Comparison of ENCODE assay signal across 20 cellular contexts in genomic region chr2:225494100-225494459, GRCh38.
DNase-seq lines count a peak whose midpoint lies in the region; ATAC-seq, FAIRE-seq and TF ChIP-seq lines count a peak whose summit lies in the region.
"Had no signal": no experiment of that assay in that cellular context is flagged by ENCODE, and none has a peak within 500 bp of the region (broad histone marks: within the 10 kb centered on the region; RNA-seq: fewer than 3 reads in every experiment).

No MANE protein-coding gene starts in this region.

- peak; percentile 61 for FAIRE-seq in GM12891 (lab: Jason Lieb, UNC)

- H3K4me3 ChIP-seq in retinal pigment epithelial cell (ENCODE audit: low read length), result no peak overlapping the region
- no peak overlapping the region for H3K4me3 ChIP-seq in Peyer's patch
- H3K4me3 ChIP-seq: smooth muscle cell had no signal

- no peaks in the 10 kb centered on the region for H3K9me3 ChIP-seq in Peyer's patch

- H3K4me1 ChIP-seq in Peyer's patch, result no peaks in the 10 kb centered on the region

- H3K36me3 ChIP-seq in Peyer's patch, result no peaks in the 10 kb centered on the region

- peak; percentile 92 for ATAC-seq in esophagus mucosa
- ATAC-seq: activated T-cell treated with anti-CD3 and anti-CD28 coated beads, Interleukin-2, amount 50 U/mL, for 4 hours; CD8-positive, alpha-beta T cell; left cardiac atrium; T-helper 17 cell had no signal

- TF ChIP-seq POLR2A in GM12891 (IDR thresholded peaks at IDR 0.05; ENCODE audit: low read depth, low read length), result no peak
- TF ChIP-seq POLR2A in Peyer's patch (IDR thresholded peaks at IDR 0.05), result no peak

- TF ChIP-seq CTCF in retinal pigment epithelial cell (conservative IDR thresholded peaks at IDR 0.05; ENCODE audit: low read depth, low read length) (no peak), Peyer's patch (IDR thresholded peaks at IDR 0.05) (no peak)

- no peak overlapping the region for H3K27ac ChIP-seq in Peyer's patch
- H3K27ac ChIP-seq: KMS-11, RWPE1 had no signal

- no peaks in the 10 kb centered on the region for H3K27me3 ChIP-seq in Peyer's patch

- no peak for DNase-seq in GM12891 (ENCODE audit: insufficient read length, low spot score)
- peak; percentile 42 for DNase-seq in NCI-H446 treated with DMSO at 0.1 percent for 48 hours (lab: John Stamatoyannopoulos, UW)
- peak; percentile 67 for DNase-seq in retinal pigment epithelial cell (ENCODE audit: low read depth)
- no peak for DNase-seq in putamen (ENCODE audit: low spot score)
- DNase-seq in Peyer's patch, result no peak
- no peak for DNase-seq in AG20443 (ENCODE audit: low spot score)
- DNase-seq: activated naive CD4-positive, alpha-beta T cell treated with anti-CD3 and anti-CD28 coated beads for 36 hours; activated T-cell treated with anti-CD3 and anti-CD28 coated beads, Interleukin-2, amount 50 U/mL, for 4 hours; aorta; CD8-positive, alpha-beta T cell; DMS153; left cardiac atrium; mesenchymal stem cell; NCI-H1694; stimulated activated naive CD4-positive, alpha-beta T cell treated with Interleukin-2 at 50 U/mL for 16 hours; T-helper 17 cell had no signal

TF ChIP-seq in GM12891, 5 proteins besides CTCF, POLR2A, EP300 and RAD21:
- no peak for TF ChIP-seq POLR2AphosphoS5 (IDR thresholded peaks at IDR 0.05; ENCODE audit: low read depth, low read length)
- no peak for TF ChIP-seq PAX5 (IDR thresholded peaks at IDR 0.05; ENCODE audit: insufficient read depth, low read length, severe bottlenecking)
- no peak for TF ChIP-seq POU2F2 (IDR thresholded peaks at IDR 0.05; ENCODE audit: low read depth, low read length)
- TF ChIP-seq SPI1 (IDR thresholded peaks at IDR 0.05; ENCODE audit: low read depth, low read length), result no peak
- TF ChIP-seq TAF1 (IDR thresholded peaks at IDR 0.05; ENCODE audit: low read depth, low read length), result no peak

Comparison
In these comparisons a context has a peak if more than half of its experiments do, and no peak if none do; other contexts are left out.
1. DNase-seq: peak in NCI-H446 treated with DMSO at 0.1 percent for 48 hours (single experiment) and retinal pigment epithelial cell (single experiment); none in GM12891 (single experiment), putamen (single experiment), Peyer's patch (0 of 3) and AG20443 (single experiment).